ENCODE assay signal across 8 cellular contexts in genomic region chr17:29931253-29931932, GRCh38. TPM values are rescaled to one million over a fixed set of nuclear protein-coding genes. Genes with fewer than 3 reads are reported as not detected.
DNase-seq lines count a peak whose midpoint lies in the region; ATAC-seq and TF ChIP-seq lines count a peak whose summit lies in the region.

No MANE protein-coding gene starts in this region.

- 0 to 1% (median 0%) methylated on average over 3 of the region's 3 CpGs for WGBS in stomach, 5 donors

- intact Hi-C loops in stomach (cut with DNase I; ENCODE audit: low total_unique reads) = loop anchor here (5.0 kb wide), 1 partner anchor 124 kb away; no protein-coding TSS in a partner anchor

- H3K27ac ChIP-seq in KMS-11 (peak overlapping the region; percentile 72; the same call in 1 of the 2 replicates), neural cell (ENCODE audit: low read length) (peak overlapping the region; percentile 99), stomach (peak overlapping the region; percentile 16 to 97 (median 96))

- H3K36me3 ChIP-seq in KMS-11 (ENCODE audit: insufficient read depth) (no peaks in the 10 kb centered on the region), neural cell (ENCODE audit: insufficient read depth, low read length) (no peaks in the 10 kb centered on the region), stomach (no peaks in the 10 kb centered on the region)

- TF ChIP-seq CTCF in KMS-11 (conservative IDR thresholded peaks at IDR 0.05; ENCODE audit: low read depth, low read length) = peak; percentile 99
- TF ChIP-seq CTCF in neural cell (IDR thresholded peaks at IDR 0.05; ENCODE audit: poor library complexity, severe bottlenecking) = peak; percentile 98
- TF ChIP-seq CTCF in stomach (IDR thresholded peaks at IDR 0.05) = peak in 6 of 7 experiments; percentile 41 to 90 (median 82)

- ATAC-seq in GM21717 (IDR thresholded peaks at IDR 0.05; ENCODE audit: unreplicated experiment) = peak; percentile 39

- H3K9ac ChIP-seq in KMS-11 = no peak overlapping the region; the same call in 1 of the 2 replicates
- H3K9ac ChIP-seq in neural cell (ENCODE audit: low read length) = peak overlapping the region; percentile 99

- H3K27me3 ChIP-seq in KMS-11 (ENCODE audit: insufficient read depth, low read depth) (no peaks in the 10 kb centered on the region), neural cell (ENCODE audit: insufficient read depth, low read depth, low read length) (no peaks in the 10 kb centered on the region), stomach (no peaks in the 10 kb centered on the region)

- DNase-seq in DMS79 (lab: John Stamatoyannopoulos, UW) = peak; percentile 90
- DNase-seq in OCI-M2 (lab: John Stamatoyannopoulos, UW; ENCODE audit: unreplicated experiment) = peak; percentile 45
- peak; percentile 59 for DNase-seq in activated T-cell treated with anti-CD3 and anti-CD28 coated beads, Interleukin-2, amount 50 U/mL, for 1 hour
- peak; percentile 76 for DNase-seq in fibroblast of gingiva (ENCODE audit: low read depth)
- peak; percentile 69 for DNase-seq in stomach

- TF ChIP-seq RAD21 in neural cell (conservative IDR thresholded peaks at IDR 0.05) = peak; percentile 94

- TF ChIP-seq POLR2A in stomach (IDR thresholded peaks at IDR 0.05) = no peak

- peak overlapping the region; percentile 82 for H2AFZ ChIP-seq in KMS-11 (ENCODE audit: low read depth)
- H2AFZ ChIP-seq in neural cell (ENCODE audit: low read depth, low read length) = peak overlapping the region; percentile 9

- no peaks in the 10 kb centered on the region for H3K9me3 ChIP-seq in neural cell (ENCODE audit: low read length)
- H3K9me3 ChIP-seq in stomach = no peaks in the 10 kb centered on the region

- H3K79me2 ChIP-seq in KMS-11 (ENCODE audit: insufficient read depth, low read depth) = peaks cover 32% of the 10 kb centered on the region
- H3K79me2 ChIP-seq in neural cell (replicated peaks; ENCODE audit: insufficient read depth, low read length) = peaks cover 32% of the 10 kb centered on the region

- no peaks in the 10 kb centered on the region for H4K20me1 ChIP-seq in KMS-11 (ENCODE audit: insufficient read depth)
- peaks cover 14% of the 10 kb centered on the region for H4K20me1 ChIP-seq in neural cell (ENCODE audit: insufficient read depth)

- peak overlapping the region; percentile 66 for H3K4me2 ChIP-seq in KMS-11
- peak overlapping the region; percentile 87 for H3K4me2 ChIP-seq in neural cell (ENCODE audit: low read length)

- peak; percentile 94 for TF ChIP-seq EP300 in neural cell (conservative IDR thresholded peaks at IDR 0.05; ENCODE audit: poor library complexity, severe bottlenecking)
- TF ChIP-seq EP300 in stomach (IDR thresholded peaks at IDR 0.05) = no peak

- H3K4me3 ChIP-seq in KMS-11 (IDR thresholded peaks at IDR 0.05; ENCODE audit: insufficient read depth, low read depth, low read length) = no peak overlapping the region
- H3K4me3 ChIP-seq in neural cell (ENCODE audit: low read length) = peak overlapping the region; percentile 72
- H3K4me3 ChIP-seq in stomach = peak overlapping the region; percentile 75 to 97 (median 94)

- peaks cover 8% of the 10 kb centered on the region for H3F3A ChIP-seq in neural cell (ENCODE audit: insufficient read depth, low read length, poor library complexity, severe bottlenecking)

- H3K4me1 ChIP-seq in KMS-11 (ENCODE audit: low read depth, poor library complexity, severe bottlenecking) = peaks cover 29% of the 10 kb centered on the region
- peaks cover 18 to 40% (median 30%) of the 10 kb centered on the region in 4 donors for H3K4me1 ChIP-seq in stomach

- H3K9me2 ChIP-seq in neural cell (ENCODE audit: insufficient read depth, low read length) = no peaks in the 10 kb centered on the region

TF ChIP-seq in neural cell, 6 proteins besides CTCF, POLR2A, EP300 and RAD21:
- TF ChIP-seq SMC3 (conservative IDR thresholded peaks at IDR 0.05; ENCODE audit: poor library complexity) (peak; percentile 98), MXI1 (conservative IDR thresholded peaks at IDR 0.05; ENCODE audit: poor library complexity, severe bottlenecking) (peak; percentile 26), EZH2 (IDR thresholded peaks at IDR 0.05; ENCODE audit: borderline replicate concordance, insufficient read depth, low read length, poor library complexity, severe bottlenecking) (no peak), TAF1 (IDR thresholded peaks at IDR 0.05; ENCODE audit: low read depth) (peak; percentile 33), POLR2AphosphoS5 (IDR thresholded peaks at IDR 0.05) (peak; percentile 84)

RNA-seq across cellular contexts. Expression of gene SSH2, which starts 1.4 kb away (rescaled TPM):
- polyA plus RNA-seq in neural cell = 16.6 and 18.4 TPM in 2 replicates
- 52.8 and 75.1 TPM in 2 replicates for polyA minus RNA-seq in neural cell
- total RNA-seq in stomach = 10 to 100 TPM; 19.3 to 44.9 (median 35.0) TPM
- 10 to 100 TPM in 2 of 3 donors, 1 to 10 TPM in 1; 7.8 to 21.0 (median 10.3) TPM for polyA plus RNA-seq in stomach

RNA-seq across cellular contexts. Expression of gene EFCAB5, which starts 10.0 kb away (rescaled TPM):
- polyA plus RNA-seq in neural cell = 0.42 and 1.0 TPM in 2 replicates
- polyA minus RNA-seq in neural cell = 1.5 and 1.7 TPM in 2 replicates
- 1 to 10 TPM in 2 of 5 donors, under 1 TPM in 1, not detected in 2; 0.14 to 2.8 (median 2.6) TPM for total RNA-seq in stomach
- under 1 TPM in 1 of 3 donors, not detected in 2; 0.05 TPM for polyA plus RNA-seq in stomach
